20 cellular contexts compared by ENCODE assay signal in the genomic region with DNA sequence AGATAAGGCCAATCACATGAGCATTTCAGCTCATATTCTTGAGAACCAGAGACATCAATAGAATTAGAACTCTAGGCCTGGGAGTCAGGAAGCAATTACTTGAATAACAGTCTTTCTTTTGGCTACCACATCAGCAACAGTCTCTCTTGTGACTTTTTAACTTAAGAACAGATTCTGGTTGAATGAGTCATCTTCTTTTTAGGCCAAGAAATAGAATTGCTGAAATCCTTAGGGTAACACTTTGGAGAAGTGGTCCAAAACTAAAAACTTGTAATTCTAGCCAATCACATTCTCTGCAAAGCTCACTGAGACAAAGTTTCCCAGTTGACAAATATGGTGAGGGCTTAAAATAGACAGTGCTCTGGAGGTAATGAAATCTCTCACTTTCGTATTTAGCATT.
A peak's percentile ranks its signal among the peaks of the same experiment; 100 is the strongest.
DNase-seq lines count a peak whose midpoint lies in the region; ATAC-seq, FAIRE-seq and TF ChIP-seq lines count a peak whose summit lies in the region.
"Had no signal": no experiment of that assay in that cellular context is flagged by ENCODE, and none has a peak within 500 bp of the region (broad histone marks: within the 10 kb centered on the region; RNA-seq: fewer than 3 reads in every experiment).

No MANE protein-coding gene starts in this region.

- WGBS in adrenal gland, 4 donors = 45 to 83% (median 61%) methylated on average over 1 of the region's 1 CpG

- no peaks in the 10 kb centered on the region for H4K20me1 ChIP-seq in astrocyte (ENCODE audit: insufficient read depth, low read length)
- H4K20me1 ChIP-seq: BLaER1 treated with 17β-estradiol and CSF1 and Interleukin-3, amounts not matched to agents 10 nM and 100 nM had no signal

- H3K9ac ChIP-seq in astrocyte (ENCODE audit: low read length) = no peak overlapping the region
- H3K9ac ChIP-seq: BLaER1 treated with 17β-estradiol and CSF1 and Interleukin-3, amounts not matched to agents 10 nM and 100 nM; parathyroid adenoma had no signal

- H3K36me3 Mint-ChIP-seq in astrocyte (ENCODE audit: low read depth, unreplicated experiment) = no peaks in the 10 kb centered on the region
- H3K36me3 Mint-ChIP-seq: activated naive CD8-positive, alpha-beta T cell; immature natural killer cell; type B pancreatic cell had no signal

- peak; percentile 49 for FAIRE-seq in astrocyte (lab: Jason Lieb, UNC)

- H3K27me3 Mint-ChIP-seq in astrocyte (ENCODE audit: low read depth, unreplicated experiment) = peaks cover 3% of the 10 kb centered on the region
- H3K27me3 Mint-ChIP-seq: activated naive CD8-positive, alpha-beta T cell; dendritic cell treated with granulocyte-macrophage colony-stimulating factor and Interleukin-4, amounts not matched to agents 40 ng/mL and 50 ng/mL, for 4 days had no signal

- H3K79me2 ChIP-seq in astrocyte (ENCODE audit: insufficient read depth, low read length) = no peaks in the 10 kb centered on the region
- H3K79me2 ChIP-seq: parathyroid adenoma had no signal

- in situ Hi-C loops in gastrocnemius medialis (cut with MboI; ENCODE audit: low sequenced_read_pairs in 4 of 4) = loop anchor here in 1 of 4 donors (25.0 kb wide), 1 partner anchor 706 kb away; a partner anchor contains a TSS

- TF ChIP-seq POLR2A in gastrocnemius medialis (IDR thresholded peaks at IDR 0.05) = no peak
- no peak for TF ChIP-seq POLR2A in adrenal gland (IDR thresholded peaks at IDR 0.05)
- no peak for TF ChIP-seq POLR2A in GM18505 (IDR thresholded peaks at IDR 0.05; ENCODE audit: borderline replicate concordance, extremely low read depth, insufficient read depth, insufficient read length)

- H2AFZ ChIP-seq in astrocyte (ENCODE audit: low read depth, low read length) = no peak overlapping the region
- H2AFZ ChIP-seq: parathyroid adenoma had no signal

- no peak overlapping the region for H3K27ac ChIP-seq in astrocyte (ENCODE audit: low read depth, low read length)
- H3K27ac ChIP-seq in gastrocnemius medialis = peak overlapping the region in 3 of 4 donors; percentile 37 to 50 (median 40)
- H3K27ac ChIP-seq in adrenal gland = no peak overlapping the region
- H3K27ac ChIP-seq: BLaER1 treated with 17β-estradiol and CSF1 and Interleukin-3, amounts not matched to agents 10 nM and 100 nM; parathyroid adenoma had no signal

- H3K4me1 ChIP-seq in astrocyte (ENCODE audit: insufficient read depth, low read length) (no peaks in the 10 kb centered on the region), gastrocnemius medialis (peaks cover 0 to 8% of the 10 kb centered on the region in 2 donors), adrenal gland (replicated peaks in 1 of 2) (no peaks in the 10 kb centered on the region)
- H3K4me1 ChIP-seq: parathyroid adenoma had no signal

- no peak overlapping the region for H3K27ac Mint-ChIP-seq in astrocyte (ENCODE audit: unreplicated experiment)
- H3K27ac Mint-ChIP-seq: activated naive CD8-positive, alpha-beta T cell; dendritic cell treated with granulocyte-macrophage colony-stimulating factor and Interleukin-4, amounts not matched to agents 40 ng/mL and 50 ng/mL, for 4 days; immature natural killer cell; type B pancreatic cell had no signal

- no peak for TF ChIP-seq CTCF in astrocyte (IDR thresholded peaks at IDR 0.05; ENCODE audit: insufficient read depth, low read depth, low read length)
- TF ChIP-seq CTCF in foreskin fibroblast (IDR thresholded peaks at IDR 0.05; ENCODE audit: low read depth, low read length) = no peak
- TF ChIP-seq CTCF in gastrocnemius medialis (IDR thresholded peaks at IDR 0.05 in 4 of 5, conservative IDR thresholded peaks at IDR 0.05 in 1 of 5) = no peak
- no peak for TF ChIP-seq CTCF in adrenal gland (IDR thresholded peaks at IDR 0.05)

- intact Hi-C loops in gastrocnemius medialis (cut with DNase I; ENCODE audit: low total_unique reads) (no loop called here), adrenal gland (cut with DNase I) (no loop called here)

- H3K36me3 ChIP-seq in astrocyte (ENCODE audit: insufficient read depth, low read length) = no peaks in the 10 kb centered on the region
- H3K36me3 ChIP-seq in gastrocnemius medialis = no peaks in the 10 kb centered on the region
- no peaks in the 10 kb centered on the region for H3K36me3 ChIP-seq in adrenal gland (replicated peaks in 1 of 2)
- H3K36me3 ChIP-seq: BLaER1 treated with 17β-estradiol and CSF1 and Interleukin-3, amounts not matched to agents 10 nM and 100 nM had no signal

- H3K4me3 ChIP-seq in astrocyte (ENCODE audit: insufficient read depth, low read depth, low read length) (no peak overlapping the region), foreskin fibroblast (ENCODE audit: low read depth in 1 of 2, low read length in 2 of 2) (no peak overlapping the region), gastrocnemius medialis (no peak overlapping the region), adrenal gland (no peak overlapping the region)
- H3K4me3 ChIP-seq: BLaER1 treated with 17β-estradiol and CSF1 and Interleukin-3, amounts not matched to agents 10 nM and 100 nM had no signal

- H3K9me3 ChIP-seq in astrocyte (ENCODE audit: insufficient read depth, low read depth, low read length) (no peaks in the 10 kb centered on the region), gastrocnemius medialis (no peaks in the 10 kb centered on the region), adrenal gland (replicated peaks in 1 of 3) (no peaks in the 10 kb centered on the region)
- H3K9me3 ChIP-seq: BLaER1 treated with 17β-estradiol and CSF1 and Interleukin-3, amounts not matched to agents 10 nM and 100 nM had no signal

- no peaks in the 10 kb centered on the region for H3K4me1 Mint-ChIP-seq in astrocyte (ENCODE audit: low read depth, unreplicated experiment)
- H3K4me1 Mint-ChIP-seq: immature natural killer cell had no signal

- H3K27me3 ChIP-seq in astrocyte (ENCODE audit: insufficient read depth, low read length) (no peaks in the 10 kb centered on the region), gastrocnemius medialis (no peaks in the 10 kb centered on the region), adrenal gland (no peaks in the 10 kb centered on the region)
- H3K27me3 ChIP-seq: BLaER1 treated with 17β-estradiol and CSF1 and Interleukin-3, amounts not matched to agents 10 nM and 100 nM had no signal

- peaks cover under 1% of the 10 kb centered on the region for H3K9me3 Mint-ChIP-seq in astrocyte (ENCODE audit: unreplicated experiment)
- H3K9me3 Mint-ChIP-seq: dendritic cell treated with granulocyte-macrophage colony-stimulating factor and Interleukin-4, amounts not matched to agents 40 ng/mL and 50 ng/mL, for 4 days; immature natural killer cell; type B pancreatic cell had no signal

- ATAC-seq in gastrocnemius medialis (peak; percentile 74 to 77), GM18511 (IDR thresholded peaks at IDR 0.05; ENCODE audit: unreplicated experiment) (no peak), GM21528 (IDR thresholded peaks at IDR 0.05; ENCODE audit: low FRiP score, unreplicated experiment) (no peak), GM18505 (IDR thresholded peaks at IDR 0.05; ENCODE audit: unreplicated experiment) (no peak)
- ATAC-seq: esophagus mucosa, PC-3 had no signal

- H3K4me2 ChIP-seq in astrocyte (ENCODE audit: low read length) = no peak overlapping the region

- no peak overlapping the region for H3K4me3 Mint-ChIP-seq in astrocyte (ENCODE audit: unreplicated experiment)
- H3K4me3 Mint-ChIP-seq: activated naive CD8-positive, alpha-beta T cell; dendritic cell treated with granulocyte-macrophage colony-stimulating factor and Interleukin-4, amounts not matched to agents 40 ng/mL and 50 ng/mL, for 4 days; immature natural killer cell; type B pancreatic cell had no signal

- DNase-seq in EL = peak; percentile 22
- DNase-seq in astrocyte (ENCODE audit: low read depth) = peak; percentile 42
- DNase-seq in foreskin fibroblast = peak; percentile 28 to 63
- DNase-seq in gastrocnemius medialis = no peak
- DNase-seq in adrenal gland = no peak
- DNase-seq: activated CD4-positive, CD25-positive, alpha-beta regulatory T cell treated with anti-CD3 and anti-CD28 coated beads, Interleukin-2, amount 50 U/mL, for 72 hours; immature natural killer cell; NCI-H1417; NCI-H345; PC-3; T-helper 1 cell had no signal

Comparison
In these comparisons a context has a peak if more than half of its experiments do, and no peak if none do; other contexts are left out.
1. DNase-seq: peak in EL (single experiment), astrocyte (single experiment) and foreskin fibroblast (2 of 2); none in gastrocnemius medialis (0 of 2) and adrenal gland (0 of 7).
2. H3K27ac ChIP-seq: peak in gastrocnemius medialis (3 of 4); none in astrocyte (single experiment) and adrenal gland (0 of 5).
3. ATAC-seq: peak in gastrocnemius medialis (2 of 2); none in GM18511 (single experiment), GM21528 (single experiment) and GM18505 (single experiment).